In genomic region chr7:30028749-30029635, GRCh38 we compare ENCODE assay signal across 8 cellular contexts. TPM values are rescaled to one million over a fixed set of nuclear protein-coding genes. Genes with fewer than 3 reads are reported as not detected.
DNase-seq lines count a peak whose midpoint lies in the region; ATAC-seq and TF ChIP-seq lines count a peak whose summit lies in the region.

No MANE protein-coding gene starts in this region.

- in situ Hi-C loops in KBM-7 (cut with MboI; ENCODE audit: low pct_unique_long_range_greater_than_20kb, low sequenced_read_pairs) = no loop called here

- no peak for DNase-seq in activated T-cell treated with anti-CD3 and anti-CD28 coated beads, Interleukin-2, amount 50 U/mL, for 72 hours
- DNase-seq in activated T-cell treated with anti-CD3 and anti-CD28 coated beads, Interleukin-2, amount 50 U/mL, for 1 hour = no peak
- DNase-seq in H4 (ENCODE audit: low spot score) = peak; percentile 52
- DNase-seq in KBM-7 = peak; percentile 61
- DNase-seq in activated CD4-positive, alpha-beta T cell treated with anti-CD3 and anti-CD28 coated beads, Interleukin-2, amount 50 U/mL, for 1 hour = peak; percentile 11
- peak; percentile 38 for DNase-seq in fibroblast of villous mesenchyme (ENCODE audit: low read depth)
- DNase-seq in NCI-H1092 treated with DMSO at 0.1 percent for 48 hours (lab: John Stamatoyannopoulos, UW) = no peak

- H3K4me3 Mint-ChIP-seq in activated T-cell treated with anti-CD3 and anti-CD28 coated beads, Interleukin-2, amount 50 U/mL, for 72 hours = no peak overlapping the region

- no peaks in the 10 kb centered on the region for H3K27me3 ChIP-seq in neuron (ENCODE audit: insufficient read depth, low read length)

- ATAC-seq in activated T-cell treated with anti-CD3 and anti-CD28 coated beads, Interleukin-2, amount 50 U/mL, for 72 hours (replicated peaks in 1 of 2) = peak; percentile 23 to 26

- H3K9me3 Mint-ChIP-seq in activated T-cell treated with anti-CD3 and anti-CD28 coated beads, Interleukin-2, amount 50 U/mL, for 72 hours = no peaks in the 10 kb centered on the region

- H3K27me3 Mint-ChIP-seq in activated T-cell treated with anti-CD3 and anti-CD28 coated beads, Interleukin-2, amount 50 U/mL, for 72 hours (ENCODE audit: low read depth) = no peaks in the 10 kb centered on the region

- H3K9me3 ChIP-seq in neuron (ENCODE audit: low read length) = no peaks in the 10 kb centered on the region

- peak overlapping the region; percentile 89 for H2AFZ ChIP-seq in neuron (ENCODE audit: low read depth, low read length)

- peak overlapping the region; percentile 44 for H3K27ac Mint-ChIP-seq in activated T-cell treated with anti-CD3 and anti-CD28 coated beads, Interleukin-2, amount 50 U/mL, for 72 hours

- peaks cover 12% of the 10 kb centered on the region for H3K36me3 ChIP-seq in neuron (ENCODE audit: insufficient read depth, low read length)

- peaks cover 29% of the 10 kb centered on the region for H3K4me1 Mint-ChIP-seq in activated T-cell treated with anti-CD3 and anti-CD28 coated beads, Interleukin-2, amount 50 U/mL, for 72 hours (ENCODE audit: low read depth)

- peaks cover 43% of the 10 kb centered on the region for H3K4me1 ChIP-seq in neuron (ENCODE audit: insufficient read depth, low read length)

- TF ChIP-seq CTCF in fibroblast of villous mesenchyme (IDR thresholded peaks at IDR 0.05; ENCODE audit: insufficient read depth, low read depth, low read length) = no peak

- H3K36me3 Mint-ChIP-seq in activated T-cell treated with anti-CD3 and anti-CD28 coated beads, Interleukin-2, amount 50 U/mL, for 72 hours (ENCODE audit: insufficient read depth in 2 of 2) = no peaks in the 10 kb centered on the region

- peak overlapping the region; percentile 81 for H3K4me3 ChIP-seq in fibroblast of villous mesenchyme (ENCODE audit: low read depth, low read length)
- H3K4me3 ChIP-seq in neuron (ENCODE audit: low read length) = peak overlapping the region; percentile 75

RNA-seq across cellular contexts. Expression of gene PLEKHA8, which starts 0.8 kb away (rescaled TPM):
- total RNA-seq in activated T-cell treated with anti-CD3 and anti-CD28 coated beads, Interleukin-2, amount 50 U/mL, for 72 hours = 10 to 100 TPM; 12.1 to 12.9 TPM
- 16.7 and 23.3 TPM in 2 replicates for total RNA-seq in H4 (2014; rRNA removed; shearing (Covaris generic))
- total RNA-seq in fibroblast of villous mesenchyme = 12.6 and 17.7 TPM in 2 replicates

RNA-seq across cellular contexts. Expression of gene FKBP14, which starts 2.5 kb away (rescaled TPM):
- total RNA-seq in activated T-cell treated with anti-CD3 and anti-CD28 coated beads, Interleukin-2, amount 50 U/mL, for 72 hours = 10 to 100 TPM; 13.3 to 13.6 TPM
- total RNA-seq in H4 (2014; rRNA removed; shearing (Covaris generic)) = 41.0 and 73.1 TPM in 2 replicates
- 47.0 and 66.9 TPM in 2 replicates for total RNA-seq in fibroblast of villous mesenchyme

RNA-seq across cellular contexts. Expression of gene SCRN1, which starts 39.4 kb away (rescaled TPM):
- total RNA-seq in activated T-cell treated with anti-CD3 and anti-CD28 coated beads, Interleukin-2, amount 50 U/mL, for 72 hours = 10 to 100 TPM; 10.3 to 14.0 TPM
- 114 and 128 TPM in 2 replicates for total RNA-seq in H4 (2014; rRNA removed; shearing (Covaris generic))
- total RNA-seq in fibroblast of villous mesenchyme = 74.4 and 113 TPM in 2 replicates

Comparison
In these comparisons a context has a peak if more than half of its experiments do, and no peak if none do; other contexts are left out.
1. DNase-seq: peak in H4 (single experiment), KBM-7 (single experiment), activated CD4-positive, alpha-beta T cell treated with anti-CD3 and anti-CD28 coated beads, Interleukin-2, amount 50 U/mL, for 1 hour (single experiment) and fibroblast of villous mesenchyme (single experiment); none in activated T-cell treated with anti-CD3 and anti-CD28 coated beads, Interleukin-2, amount 50 U/mL, for 72 hours (0 of 2), activated T-cell treated with anti-CD3 and anti-CD28 coated beads, Interleukin-2, amount 50 U/mL, for 1 hour (single experiment) and NCI-H1092 treated with DMSO at 0.1 percent for 48 hours (single experiment).